Comparison of ENCODE assay signal across 1 cellular context in the genomic region with DNA sequence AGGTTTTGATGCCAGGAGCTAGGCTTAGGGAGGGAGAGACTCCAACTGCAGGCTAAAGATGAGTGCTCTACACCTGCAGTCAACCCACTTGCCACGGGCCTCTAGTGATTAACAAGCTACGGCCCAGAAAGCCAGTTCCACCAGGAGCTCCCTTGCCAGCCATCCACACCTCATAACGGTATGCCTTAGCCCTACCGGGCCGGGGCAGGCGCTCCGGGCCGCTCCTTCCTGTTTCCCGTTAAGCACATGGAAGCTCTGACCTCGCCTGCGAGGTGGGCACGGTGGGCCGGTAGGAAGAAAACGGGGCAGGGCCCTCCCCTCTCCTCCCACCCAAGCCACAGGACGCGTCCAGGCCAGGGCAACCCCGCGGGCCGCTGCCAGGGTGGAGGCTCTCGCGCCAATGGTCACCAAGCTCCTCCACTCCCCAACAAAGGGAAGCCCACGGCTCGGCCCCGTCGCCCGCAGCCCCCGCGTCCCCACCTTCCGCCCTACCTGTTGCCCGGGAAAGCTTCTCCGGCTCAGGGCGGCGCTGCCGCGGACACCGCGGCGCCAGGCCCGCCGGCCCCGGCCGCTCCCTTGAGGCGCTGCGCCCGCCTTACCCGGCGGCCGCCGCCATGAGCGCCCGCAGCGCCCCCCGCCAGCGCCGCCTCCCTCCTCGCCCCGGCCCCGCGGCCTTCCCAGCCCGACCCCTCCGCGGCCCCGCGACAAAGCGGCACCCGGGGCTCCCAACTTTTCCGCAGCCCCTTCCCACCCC.
TF ChIP-seq lines count a peak whose summit lies in the region.

No MANE protein-coding gene starts in this region.

TF ChIP-seq in neural cell, 6 proteins besides CTCF, POLR2A, EP300 and RAD21:
- no peak for TF ChIP-seq EZH2 (IDR thresholded peaks at IDR 0.05; ENCODE audit: borderline replicate concordance, insufficient read depth, low read length, poor library complexity, severe bottlenecking)
- TF ChIP-seq MXI1 (conservative IDR thresholded peaks at IDR 0.05; ENCODE audit: poor library complexity, severe bottlenecking): peak; percentile 65
- TF ChIP-seq, protein P1, sequence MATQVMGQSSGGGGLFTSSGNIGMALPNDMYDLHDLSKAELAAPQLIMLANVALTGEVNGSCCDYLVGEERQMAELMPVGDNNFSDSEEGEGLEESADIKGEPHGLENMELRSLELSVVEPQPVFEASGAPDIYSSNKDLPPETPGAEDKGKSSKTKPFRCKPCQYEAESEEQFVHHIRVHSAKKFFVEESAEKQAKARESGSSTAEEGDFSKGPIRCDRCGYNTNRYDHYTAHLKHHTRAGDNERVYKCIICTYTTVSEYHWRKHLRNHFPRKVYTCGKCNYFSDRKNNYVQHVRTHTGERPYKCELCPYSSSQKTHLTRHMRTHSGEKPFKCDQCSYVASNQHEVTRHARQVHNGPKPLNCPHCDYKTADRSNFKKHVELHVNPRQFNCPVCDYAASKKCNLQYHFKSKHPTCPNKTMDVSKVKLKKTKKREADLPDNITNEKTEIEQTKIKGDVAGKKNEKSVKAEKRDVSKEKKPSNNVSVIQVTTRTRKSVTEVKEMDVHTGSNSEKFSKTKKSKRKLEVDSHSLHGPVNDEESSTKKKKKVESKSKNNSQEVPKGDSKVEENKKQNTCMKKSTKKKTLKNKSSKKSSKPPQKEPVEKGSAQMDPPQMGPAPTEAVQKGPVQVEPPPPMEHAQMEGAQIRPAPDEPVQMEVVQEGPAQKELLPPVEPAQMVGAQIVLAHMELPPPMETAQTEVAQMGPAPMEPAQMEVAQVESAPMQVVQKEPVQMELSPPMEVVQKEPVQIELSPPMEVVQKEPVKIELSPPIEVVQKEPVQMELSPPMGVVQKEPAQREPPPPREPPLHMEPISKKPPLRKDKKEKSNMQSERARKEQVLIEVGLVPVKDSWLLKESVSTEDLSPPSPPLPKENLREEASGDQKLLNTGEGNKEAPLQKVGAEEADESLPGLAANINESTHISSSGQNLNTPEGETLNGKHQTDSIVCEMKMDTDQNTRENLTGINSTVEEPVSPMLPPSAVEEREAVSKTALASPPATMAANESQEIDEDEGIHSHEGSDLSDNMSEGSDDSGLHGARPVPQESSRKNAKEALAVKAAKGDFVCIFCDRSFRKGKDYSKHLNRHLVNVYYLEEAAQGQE (IDR thresholded peaks at IDR 0.05; ENCODE audit: borderline replicate concordance): peak; percentile 39
- TF ChIP-seq SMC3 (conservative IDR thresholded peaks at IDR 0.05; ENCODE audit: poor library complexity): no peak
